8 cellular contexts compared by ENCODE assay signal in genomic region chr4:53376900-53377299, GRCh38. TPM values are rescaled to one million over a fixed set of nuclear protein-coding genes. Genes with fewer than 3 reads are reported as not detected.
DNase-seq lines count a peak whose midpoint lies in the region; ATAC-seq, FAIRE-seq and TF ChIP-seq lines count a peak whose summit lies in the region.

No MANE protein-coding gene starts in this region.

- H3K27me3 ChIP-seq in HUES48 (ENCODE audit: control insufficient read depth, insufficient read depth, low read length) (no peaks in the 10 kb centered on the region), mesendoderm (ENCODE audit: insufficient read depth, low read length, poor library complexity) (no peaks in the 10 kb centered on the region)

- H3K9me3 ChIP-seq in A549 (no peaks in the 10 kb centered on the region), HUES48 (ENCODE audit: control insufficient read depth, insufficient read depth, low read length) (no peaks in the 10 kb centered on the region)

- H3K27ac ChIP-seq in A549 (peak overlapping the region; percentile 95 to 97), HUES48 (ENCODE audit: low read depth, low read length) (no peak overlapping the region), mesendoderm (ENCODE audit: low read depth, low read length) (no peak overlapping the region)

- H3K4me2 ChIP-seq in A549 (peak overlapping the region; percentile 77), mesendoderm (ENCODE audit: low read length) (no peak overlapping the region)

- H3K36me3 ChIP-seq in HUES48 (ENCODE audit: control insufficient read depth, insufficient read depth, low read length) = peaks cover 18% of the 10 kb centered on the region
- H3K36me3 ChIP-seq in mesendoderm (ENCODE audit: control insufficient read depth, insufficient read depth, low read length) = no peaks in the 10 kb centered on the region

- in situ Hi-C loops in astrocyte of the cerebellum (cut with HindIII; ENCODE audit: low sequenced_read_pairs) = no loop called here

- no peak for TF ChIP-seq POLR2A in A549 (IDR thresholded peaks at IDR 0.05; ENCODE audit: low read length)

- no peak; a peak in 1 of 6 replicates for ATAC-seq in A549
- ATAC-seq in HG03175 (IDR thresholded peaks at IDR 0.05; ENCODE audit: unreplicated experiment) = no peak
- ATAC-seq in GM21529 (IDR thresholded peaks at IDR 0.05; ENCODE audit: unreplicated experiment) = no peak

- H3K79me2 ChIP-seq in mesendoderm (ENCODE audit: control insufficient read depth, insufficient read depth, low read length) = peaks cover 29% of the 10 kb centered on the region

- TF ChIP-seq CTCF in A549 (IDR thresholded peaks at IDR 0.05) (no peak), astrocyte of the cerebellum (IDR thresholded peaks at IDR 0.05; ENCODE audit: low read depth, low read length, missing control alignments) (no peak)

- H3K4me1 ChIP-seq in A549 (peaks cover 17% of the 10 kb centered on the region; the same call in 2 of the 3 replicates), HUES48 (ENCODE audit: control insufficient read depth, insufficient read depth, low read length) (peaks cover 16% of the 10 kb centered on the region; the same call in 1 of the 2 replicates), mesendoderm (ENCODE audit: control insufficient read depth, low read depth, low read length) (peaks cover 2% of the 10 kb centered on the region)

- H2BK120ac ChIP-seq in mesendoderm (ENCODE audit: low read depth, low read length) = no peak overlapping the region

- H3K9ac ChIP-seq in HUES48 (ENCODE audit: low read depth, low read length) (no peak overlapping the region), mesendoderm (ENCODE audit: low read length) (peak overlapping the region; percentile 54)

- no peak overlapping the region for H3K18ac ChIP-seq in mesendoderm (ENCODE audit: low read length)

- POLR2A ChIA-PET in A549 (lab: Yijun Ruan, JAX) = interaction anchor here (1.0 to 1.9 kb wide), 3 partner anchors 10 to 14 kb away, joined by 3 to 7 read pairs (median 4); partner anchors contain the start of gene SCFD2

- H2BK15ac ChIP-seq in mesendoderm (replicated peaks; ENCODE audit: low read depth) = no peak overlapping the region

- 75% methylated on average over 5 of the region's 5 CpGs for WGBS in A549 (ENCODE audit: missing lambda C conversion rate)
- no CpG with 5 or more reads among the region's 5 CpGs for WGBS in mesendoderm (ENCODE audit: extremely low coverage, insufficient coverage, low lambda C conversion rate)

- H2AK5ac ChIP-seq in mesendoderm (ENCODE audit: low read length) = no peak overlapping the region

- H3K23ac ChIP-seq in mesendoderm (ENCODE audit: low read length) = no peak overlapping the region

- CTCF ChIA-PET in A549 (lab: Yijun Ruan, JAX) = interaction anchor here (0.6 kb wide), 1 partner anchor 189 kb away, joined by 4 read pairs; no protein-coding TSS in a partner anchor

- TF ChIP-seq EP300 in A549 (IDR thresholded peaks at IDR 0.05) = no peak

- no peak for FAIRE-seq in A549 (lab: Jason Lieb, UNC)

- peaks cover 1% of the 10 kb centered on the region for H3K79me1 ChIP-seq in mesendoderm (ENCODE audit: low read length)

- H2BK5ac ChIP-seq in mesendoderm (ENCODE audit: low read length) = no peak overlapping the region

- H3K4me3 ChIP-seq in A549 (peak overlapping the region; percentile 96), HUES48 (ENCODE audit: low read depth, low read length) (peak overlapping the region; percentile 98), astrocyte of the cerebellum (ENCODE audit: low read depth, low read length) (peak overlapping the region; percentile 94), mesendoderm (ENCODE audit: low read length) (no peak overlapping the region)

- DNase-seq in A549 (ENCODE audit: low read depth in 1 of 2, low spot score in 1 of 2) = no peak
- no peak for DNase-seq in astrocyte of the cerebellum (ENCODE audit: low read depth)
- no peak for DNase-seq in mesendoderm
- DNase-seq in H4 (ENCODE audit: low spot score) = no peak
- no peak for DNase-seq in NCI-H446 (lab: John Stamatoyannopoulos, UW)

- H3K4ac ChIP-seq in mesendoderm (ENCODE audit: low read depth, low read length) = no peak overlapping the region

- TF ChIP-seq RAD21 in A549 (conservative IDR thresholded peaks at IDR 0.05 in 1 of 2, IDR thresholded peaks at IDR 0.05 in 1 of 2) = no peak

- no peak overlapping the region for H4K8ac ChIP-seq in mesendoderm (ENCODE audit: low read depth, low read length)

- peak overlapping the region; percentile 3 for H3K56ac ChIP-seq in mesendoderm (ENCODE audit: low read length)

- H4K5ac ChIP-seq in mesendoderm (ENCODE audit: low read length) = no peak overlapping the region

TF ChIP-seq in A549, 52 proteins besides CTCF, POLR2A, EP300 and RAD21:
- no peak for TF ChIP-seq EHMT2 (IDR thresholded peaks at IDR 0.05; ENCODE audit: low read depth)

RNA-seq across cellular contexts. Expression of gene FIP1L1, which starts 0.5 kb away (rescaled TPM):
- polyA plus RNA-seq in A549 (2011; rRNA removed) (26.9 and 27.9 TPM in 2 replicates), A549 (2017; fragmentation: RNase III; extraction: RNeasy Plus Mini Kit Qiagen cat#74134 plus additional on column Dnase treatment) (38.4 to 40.5 TPM (median 39.0 TPM) in 3 replicates)
- polyA plus RNA-seq in A549 (2012; cell fraction: cytosol; rRNA removed) = 12.0 and 12.2 TPM in 2 replicates
- 9.9 and 19.2 TPM in 2 replicates for polyA plus RNA-seq in A549 (2012; cell fraction: nucleus; rRNA removed)
- polyA minus RNA-seq in A549 (2011; rRNA and poly(A)+ RNA removed) = 27.6 and 29.3 TPM in 2 replicates
- 88.7 TPM for polyA plus RNA-seq in mesendoderm (2013, experiment 1 of 2)
- polyA plus RNA-seq in mesendoderm (2013, experiment 2 of 2) = 88.0 TPM
- 36.3 and 45.4 TPM in 2 replicates for total RNA-seq in H4 (2014; rRNA removed; shearing (Covaris generic))

RNA-seq across cellular contexts. Expression of gene SCFD2, which starts 11.0 kb away (rescaled TPM):
- polyA plus RNA-seq in A549 (2011; rRNA removed) (10.8 and 12.1 TPM in 2 replicates), A549 (2017; fragmentation: RNase III; extraction: RNeasy Plus Mini Kit Qiagen cat#74134 plus additional on column Dnase treatment) (7.6 to 8.2 TPM (median 7.7 TPM) in 3 replicates)
- polyA plus RNA-seq in A549 (2012; cell fraction: cytosol; rRNA removed) = 12.6 and 12.8 TPM in 2 replicates
- polyA plus RNA-seq in A549 (2012; cell fraction: nucleus; rRNA removed) = 16.8 and 20.2 TPM in 2 replicates
- polyA minus RNA-seq in A549 (2011; rRNA and poly(A)+ RNA removed) = 36.0 and 40.2 TPM in 2 replicates
- 8.8 TPM for polyA plus RNA-seq in mesendoderm (2013, experiment 1 of 2)
- 9.0 TPM for polyA plus RNA-seq in mesendoderm (2013, experiment 2 of 2)
- 15.6 and 16.2 TPM in 2 replicates for total RNA-seq in H4 (2014; rRNA removed; shearing (Covaris generic))

Comparison
In these comparisons a context has a peak if more than half of its experiments do, and no peak if none do; other contexts are left out.
1. H3K27ac ChIP-seq: peak in A549 (2 of 2); none in HUES48 (single experiment) and mesendoderm (single experiment).